In the genomic region with DNA sequence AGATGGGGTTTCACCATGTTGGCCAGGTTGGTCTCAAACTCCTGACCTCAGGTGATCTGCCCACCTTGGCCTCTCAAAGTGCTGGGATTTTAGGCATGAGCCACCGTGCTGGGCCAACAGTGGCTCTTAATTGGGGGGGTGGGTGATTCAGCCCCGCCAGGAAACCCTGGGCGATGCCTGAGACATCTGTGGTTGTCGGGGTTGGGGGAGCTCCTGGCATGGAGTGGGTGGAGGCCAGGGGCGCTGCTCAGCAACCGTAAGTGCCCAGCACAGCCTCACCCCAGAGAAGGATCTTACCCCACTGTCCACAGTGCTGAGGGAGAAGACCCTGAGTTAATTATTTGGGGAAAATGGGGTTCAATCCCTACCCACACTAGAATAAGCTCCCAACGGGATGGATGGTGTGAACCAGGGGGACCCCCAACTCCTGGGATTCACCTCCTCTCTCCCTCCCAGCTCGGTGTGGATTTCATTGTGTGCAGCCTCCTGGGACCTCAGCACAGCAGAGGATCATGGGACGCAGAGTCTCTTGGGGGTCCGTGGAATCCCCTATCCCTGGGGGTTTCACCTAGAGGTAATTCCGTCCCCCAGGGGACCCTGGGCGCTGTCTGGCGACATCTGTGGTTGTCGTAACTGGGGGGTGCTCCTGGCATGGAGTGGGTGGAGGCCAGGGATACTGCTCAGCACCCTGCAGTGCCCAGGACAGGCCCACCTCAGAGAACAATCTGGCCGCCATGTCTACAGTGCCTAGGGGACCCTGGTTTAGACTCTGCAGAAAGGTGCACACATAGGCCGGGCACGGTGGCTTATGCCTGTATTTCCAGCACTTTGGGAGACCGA, we compare ENCODE assay signal across 10 cellular contexts.
DNase-seq lines count a peak whose midpoint lies in the region; ATAC-seq lines count a peak whose summit lies in the region.
"Had no signal": no experiment of that assay in that cellular context is flagged by ENCODE, and none has a peak within 500 bp of the region (broad histone marks: within the 10 kb centered on the region; RNA-seq: fewer than 3 reads in every experiment).

No MANE protein-coding gene starts in this region.

- H3K9me3 ChIP-seq in adipocyte (ENCODE audit: control insufficient read depth, low read length) (no peaks in the 10 kb centered on the region), skeletal muscle satellite cell (replicated peaks; ENCODE audit: low read length) (no peaks in the 10 kb centered on the region)

- no peak for ATAC-seq in GM21528 (IDR thresholded peaks at IDR 0.05; ENCODE audit: low FRiP score, unreplicated experiment)

- intact Hi-C loops in head of caudate nucleus (cut with DNase I), result loop anchor here (5.0 kb wide), 1 partner anchor 67 kb away; a partner anchor contains a TSS

- peak overlapping the region; percentile 75 for H3K4me2 ChIP-seq in skeletal muscle satellite cell (ENCODE audit: low read length)

- H3K27me3 ChIP-seq in adipocyte (replicated peaks; ENCODE audit: control insufficient read depth, insufficient read depth, low read length) (no peaks in the 10 kb centered on the region), layer of hippocampus (ENCODE audit: control insufficient read depth, insufficient read depth, low read length) (no peaks in the 10 kb centered on the region), skeletal muscle satellite cell (ENCODE audit: control insufficient read depth, insufficient read depth, low read length) (no peaks in the 10 kb centered on the region)

- H3K4me3 ChIP-seq in adipocyte (ENCODE audit: low read length) (no peak overlapping the region), skeletal muscle satellite cell (ENCODE audit: low read length) (no peak overlapping the region)

- DNase-seq in Daoy (ENCODE audit: low read depth) (peak; percentile 35), adipocyte (ENCODE audit: low read depth) (no peak), head of caudate nucleus (no peak), AG20443 (ENCODE audit: low spot score) (no peak), mucosa of gallbladder (ENCODE audit: low spot score) (no peak)
- DNase-seq: COR-L47, NCI-H1436 had no signal

- peak overlapping the region; percentile 99 for H3K27ac ChIP-seq in layer of hippocampus (ENCODE audit: low read depth, low read length)

- H3K9ac ChIP-seq in adipocyte (ENCODE audit: low read length) (peak overlapping the region; percentile 92), skeletal muscle satellite cell (ENCODE audit: low read depth, low read length) (peak overlapping the region; percentile 92)

- peaks cover 52% of the 10 kb centered on the region for H3K4me1 ChIP-seq in adipocyte (ENCODE audit: control insufficient read depth, insufficient read depth, low read length)
- H3K4me1 ChIP-seq in skeletal muscle satellite cell (ENCODE audit: control insufficient read depth, insufficient read depth, low read length), result peaks cover 70% of the 10 kb centered on the region

- H3K36me3 ChIP-seq in adipocyte (ENCODE audit: control insufficient read depth, insufficient read depth, low read length, severe bottlenecking) (no peaks in the 10 kb centered on the region), skeletal muscle satellite cell (ENCODE audit: insufficient read depth, low read length) (no peaks in the 10 kb centered on the region)
